Comparison of ENCODE assay signal across 14 cellular contexts in genomic region chr1:200406161-200406797, GRCh38. TPM values are rescaled to one million over a fixed set of nuclear protein-coding genes. Genes with fewer than 3 reads are reported as not detected.
DNase-seq lines count a peak whose midpoint lies in the region; ATAC-seq and TF ChIP-seq lines count a peak whose summit lies in the region.
"Had no signal": no experiment of that assay in that cellular context is flagged by ENCODE, and none has a peak within 500 bp of the region (broad histone marks: within the 10 kb centered on the region; RNA-seq: fewer than 3 reads in every experiment).

No MANE protein-coding gene starts in this region.

- peak overlapping the region; percentile 43 for H3K4me3 Mint-ChIP-seq in CD4-positive, alpha-beta T cell
- H3K4me3 Mint-ChIP-seq in brain: peak overlapping the region; percentile 79 to 95 (median 91)
- peak overlapping the region in 6 of 8 donors; percentile 6 to 98 (median 28) for H3K4me3 Mint-ChIP-seq in naive B cell

- no peaks in the 10 kb centered on the region for H3K27me3 ChIP-seq in CD4-positive, alpha-beta T cell (ENCODE audit: control insufficient read depth, insufficient read depth, low read length)
- H3K27me3 ChIP-seq in HUES64 (ENCODE audit: insufficient read depth, low read length): no peaks in the 10 kb centered on the region
- H3K27me3 ChIP-seq: upper lobe of right lung had no signal

- peaks cover 42% of the 10 kb centered on the region for H3K4me1 ChIP-seq in HUES64 (ENCODE audit: insufficient read depth, low read length)

- CTCF ChIA-PET in CD4-positive, alpha-beta T cell (lab: Charles Lee): no interaction called here

- H3K9ac ChIP-seq in HUES64 (ENCODE audit: low read depth, low read length): 0 out of 2 replicates have a peak overlapping the region, but pooled peaks have one; percentile 2

- TF ChIP-seq CTCF in CD4-positive, alpha-beta T cell (IDR thresholded peaks at IDR 0.05): no peak
- TF ChIP-seq CTCF in brain (conservative IDR thresholded peaks at IDR 0.05): no peak

- intact Hi-C loops in CD4-positive, alpha-beta T cell (cut with DNase I, micrococcal nuclease): loop anchor here (10.0 kb wide), 2 partner anchors 101 to 329 kb away; partner anchors contain the start of gene CAMSAP2 (in 1 of the 2)

- ATAC-seq in CD4-positive, alpha-beta T cell (ENCODE audit: poor library complexity): no peak
- ATAC-seq in naive B cell (ENCODE audit: low read depth in 2 of 2) (no peak), GM21717 (IDR thresholded peaks at IDR 0.05; ENCODE audit: unreplicated experiment) (no peak)
- ATAC-seq: upper lobe of right lung had no signal

- peaks cover 83% of the 10 kb centered on the region for H3K4me1 Mint-ChIP-seq in CD4-positive, alpha-beta T cell (ENCODE audit: low read depth)
- H3K4me1 Mint-ChIP-seq in brain: peaks cover 89% of the 10 kb centered on the region
- peaks cover 46 to 54% (median 49%) of the 10 kb centered on the region in 3 donors for H3K4me1 Mint-ChIP-seq in naive B cell

- WGBS in HUES64: 78% methylated on average over 3 of the region's 8 CpGs

- DNase-seq in CD4-positive, alpha-beta T cell: no peak
- DNase-seq in naive B cell: no peak
- no peak for DNase-seq in NCI-H2171 (lab: John Stamatoyannopoulos, UW)
- DNase-seq in retina: no peak
- no peak for DNase-seq in SK-N-DZ (ENCODE audit: low spot score)
- DNase-seq: activated gamma-delta T cell treated with Interleukin-2 at 50 U/mL for 16 hours; DMS79; effector CD8-positive, alpha-beta T cell; immature natural killer cell; NCI-H526; upper lobe of right lung had no signal

- H3K4me3 ChIP-seq in HUES64 (ENCODE audit: low read length): peak overlapping the region; percentile 90
- H3K4me3 ChIP-seq: upper lobe of right lung had no signal

- H3K27ac ChIP-seq in CD4-positive, alpha-beta T cell (ENCODE audit: low read depth, low read length): no peak overlapping the region
- no peak overlapping the region for H3K27ac ChIP-seq in HUES64 (ENCODE audit: low read depth, low read length)
- H3K27ac ChIP-seq: upper lobe of right lung had no signal

- H3K27ac Mint-ChIP-seq in CD4-positive, alpha-beta T cell: no peak overlapping the region
- H3K27ac Mint-ChIP-seq in brain (no peak overlapping the region), naive B cell (peak overlapping the region in 1 of 6 donors; percentile 5)
- H3K27ac Mint-ChIP-seq: immature natural killer cell had no signal

- H3K36me3 ChIP-seq in HUES64 (ENCODE audit: insufficient read depth, low read length): peaks cover 76% of the 10 kb centered on the region

- peaks cover 79% of the 10 kb centered on the region for H3K36me3 Mint-ChIP-seq in CD4-positive, alpha-beta T cell (ENCODE audit: low read depth)
- H3K36me3 Mint-ChIP-seq in brain (peaks cover 79% of the 10 kb centered on the region), naive B cell (peaks cover 7 to 19% of the 10 kb centered on the region in 2 donors)

- peaks cover 4% of the 10 kb centered on the region for H3K9me3 Mint-ChIP-seq in CD4-positive, alpha-beta T cell
- peaks cover 0 to 36% (median 20%) of the 10 kb centered on the region in 5 experiments for H3K9me3 Mint-ChIP-seq in brain
- H3K9me3 Mint-ChIP-seq in naive B cell: no peaks in the 10 kb centered on the region

- H3K9me3 ChIP-seq in CD4-positive, alpha-beta T cell (ENCODE audit: control insufficient read depth, low read length): no peaks in the 10 kb centered on the region
- no peaks in the 10 kb centered on the region for H3K9me3 ChIP-seq in HUES64 (ENCODE audit: insufficient read depth, low read depth, low read length)
- H3K9me3 ChIP-seq: upper lobe of right lung had no signal

- H3K27me3 Mint-ChIP-seq in CD4-positive, alpha-beta T cell: no peaks in the 10 kb centered on the region
- H3K27me3 Mint-ChIP-seq in brain (peaks cover 13% of the 10 kb centered on the region), naive B cell (no peaks in the 10 kb centered on the region)

- POLR2A ChIA-PET in CD4-positive, alpha-beta T cell (lab: Charles Lee): no interaction called here

RNA-seq across cellular contexts. Expression of gene ZNF281, which starts 3.6 kb away (rescaled TPM):
- total RNA-seq in CD4-positive, alpha-beta T cell: 10 to 100 TPM; 27.6 to 29.3 TPM
- 48.9 TPM for polyA plus RNA-seq in HUES64 (2013, experiment 1 of 2)
- 49.6 TPM for polyA plus RNA-seq in HUES64 (2013, experiment 2 of 2)
- polyA plus RNA-seq in brain (ENCODE audit: insufficient read depth, low read depth, low replicate concordance) (6.2 TPM), naive B cell (ENCODE audit: low read depth in 6 of 6) (10 to 100 TPM; 36.0 to 45.9 (median 39.9) TPM)
- polyA plus RNA-seq in SK-N-DZ (2014; cell fraction: cytosol; rRNA removed): 14.8 and 15.3 TPM in 2 replicates
- 12.2 and 13.3 TPM in 2 replicates for polyA plus RNA-seq in SK-N-DZ (2014; cell fraction: nucleus; rRNA removed)

Comparison
In these comparisons a context has a peak if more than half of its experiments do, and no peak if none do; other contexts are left out.
1. H3K4me3 Mint-ChIP-seq: peak in every context shown above with its lines; median percentile 91 in brain; 43 in CD4-positive, alpha-beta T cell; 28 in naive B cell.